8 cellular contexts compared by ENCODE assay signal in the genomic region with DNA sequence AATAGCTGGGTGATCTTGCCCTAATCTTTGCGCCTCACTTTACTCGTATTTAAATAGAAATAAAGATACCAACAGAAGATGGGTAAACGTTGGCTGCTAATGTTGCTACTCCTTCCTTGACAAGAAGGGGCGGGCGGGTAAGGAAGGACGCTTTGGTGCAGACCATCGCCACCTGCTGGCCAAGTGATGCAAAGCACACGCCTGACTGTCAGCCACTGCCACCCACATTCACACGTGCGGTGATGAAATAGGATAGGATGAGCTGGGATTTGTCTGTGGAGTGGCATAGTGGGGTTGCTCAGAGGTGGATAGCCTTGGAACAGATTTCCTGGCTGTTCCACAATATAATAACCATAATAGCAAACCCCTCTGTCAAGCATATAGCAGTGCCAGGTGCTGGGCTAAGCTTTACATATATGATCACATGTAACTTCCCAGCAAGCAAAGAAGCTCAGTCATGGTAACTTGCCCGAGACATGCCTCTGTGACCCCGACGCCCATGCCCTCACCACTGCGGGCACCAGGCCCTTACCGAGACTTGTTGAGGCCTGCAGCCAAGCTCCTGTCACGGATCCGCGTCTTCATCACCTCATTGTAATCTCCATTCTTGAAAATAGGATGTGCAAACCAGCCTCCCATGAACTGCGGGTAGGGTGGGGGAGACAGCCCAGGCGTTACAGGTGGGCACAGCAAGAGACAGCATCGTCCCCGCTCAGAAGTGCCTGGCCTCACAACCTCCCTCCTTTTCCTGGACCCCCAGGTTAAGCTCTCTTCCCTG. TPM values are rescaled to one million over a fixed set of nuclear protein-coding genes. Genes with fewer than 3 reads are reported as not detected.
A peak's percentile ranks its signal among the peaks of the same experiment; 100 is the strongest.
DNase-seq lines count a peak whose midpoint lies in the region; ATAC-seq and TF ChIP-seq lines count a peak whose summit lies in the region.

No MANE protein-coding gene starts in this region.

- WGBS in esophagus muscularis mucosa, result 45% methylated on average over 22 of the region's 22 CpGs

- H3K27ac ChIP-seq in PC-9 (no peak overlapping the region), esophagus muscularis mucosa (replicated peaks in 1 of 4) (no peak overlapping the region)

- TF ChIP-seq CTCF in PC-9 (conservative IDR thresholded peaks at IDR 0.05) (peak; percentile 92), esophagus muscularis mucosa (IDR thresholded peaks at IDR 0.05) (peak in 2 of 3 experiments; percentile 76 to 78), nephron (IDR thresholded peaks at IDR 0.05; ENCODE audit: unreplicated experiment in 3 of 3) (peak; percentile 78 to 82 (median 79))

- peak; percentile 86 for ATAC-seq in GM21515 (IDR thresholded peaks at IDR 0.05; ENCODE audit: unreplicated experiment)
- peak; percentile 75 for ATAC-seq in stimulated activated naive CD8-positive, alpha-beta T cell treated with anti-CD3 and anti-CD28 coated beads, Interleukin-15, Interleukin-2, amounts not matched to agents 100 U/mL and 50 U/mL, for 24 hours

- H3K9me3 Mint-ChIP-seq in nephron, result peaks cover 6% of the 10 kb centered on the region

- POLR2A ChIA-PET in PC-9 (lab: Charles Lee; ENCODE audit: unreplicated experiment), result no interaction called here

- H3K4me1 Mint-ChIP-seq in nephron, result no peaks in the 10 kb centered on the region

- no peak for TF ChIP-seq EP300 in esophagus muscularis mucosa (IDR thresholded peaks at IDR 0.05)

- H3K9me3 ChIP-seq in PC-9 (ENCODE audit: insufficient read depth, low read depth) (peaks cover 8% of the 10 kb centered on the region; the same call in 1 of the 2 replicates), esophagus muscularis mucosa (no peaks in the 10 kb centered on the region)

- H3K27me3 ChIP-seq in PC-9 (ENCODE audit: insufficient read depth, low read depth) (no peaks in the 10 kb centered on the region), esophagus muscularis mucosa (no peaks in the 10 kb centered on the region)

- no peaks in the 10 kb centered on the region for H3K79me2 ChIP-seq in PC-9 (ENCODE audit: low read depth)

- H3K4me1 ChIP-seq in PC-9 (replicated peaks; ENCODE audit: insufficient read depth), result no peaks in the 10 kb centered on the region
- H3K4me1 ChIP-seq in esophagus muscularis mucosa, result peaks cover 2 to 11% (median 10%) of the 10 kb centered on the region in 4 donors

- H3K4me3 ChIP-seq in Jurkat, Clone E6-1 (ENCODE audit: low read length), result no peak overlapping the region
- no peak overlapping the region for H3K4me3 ChIP-seq in PC-9
- no peak overlapping the region for H3K4me3 ChIP-seq in esophagus muscularis mucosa

- DNase-seq in Caki2 (ENCODE audit: low read depth) (peak; percentile 70), PC-9 (peak; percentile 48 to 57), activated T-cell treated with anti-CD3 and anti-CD28 coated beads for 48 hours (ENCODE audit: low read depth) (peak; percentile 73), esophagus muscularis mucosa (ENCODE audit: extremely low spot score) (peak; percentile 92)
- DNase-seq in Jurkat, Clone E6-1 (ENCODE audit: low read depth, low spot score), result peak; percentile 81
- peak; percentile 86 for DNase-seq in stimulated activated naive CD8-positive, alpha-beta T cell treated with anti-CD3 and anti-CD28 coated beads, Interleukin-15, Interleukin-2, amounts not matched to agents 100 U/mL and 50 U/mL, for 24 hours

- intact Hi-C loops in PC-9 (cut with micrococcal nuclease; ENCODE audit: unreplicated experiment), result loop anchor here (5.0 kb wide), 1 partner anchor 810 kb away; no protein-coding TSS in a partner anchor
- intact Hi-C loops in esophagus muscularis mucosa (cut with DNase I), result no loop called here

- H4K20me1 ChIP-seq in PC-9 (ENCODE audit: insufficient read depth), result no peaks in the 10 kb centered on the region

- no peak overlapping the region for H3K27ac Mint-ChIP-seq in nephron

- H3K36me3 Mint-ChIP-seq in nephron (ENCODE audit: low read depth), result no peaks in the 10 kb centered on the region

- H3F3A ChIP-seq in PC-9 (ENCODE audit: insufficient read depth, low read depth), result no peaks in the 10 kb centered on the region

- no peaks in the 10 kb centered on the region for H3K36me3 ChIP-seq in PC-9 (ENCODE audit: low read depth)
- H3K36me3 ChIP-seq in esophagus muscularis mucosa, result no peaks in the 10 kb centered on the region

- no peaks in the 10 kb centered on the region for H3K27me3 Mint-ChIP-seq in nephron (ENCODE audit: low read depth)

- in situ Hi-C loops in Caki2 (cut with HindIII; ENCODE audit: low pct_unique_long_range_greater_than_20kb, low sequenced_read_pairs), result no loop called here

- TF ChIP-seq POLR2A in esophagus muscularis mucosa (IDR thresholded peaks at IDR 0.05; ENCODE audit: low read depth), result no peak

- H2AFZ ChIP-seq in PC-9, result no peak overlapping the region

- no peak overlapping the region for H3K4me2 ChIP-seq in PC-9

- CTCF ChIA-PET in PC-9 (lab: Charles Lee), result interaction anchor here (0.6 to 0.8 kb wide), 3 partner anchors 11 to 808 kb away, joined by 3 to 8 read pairs (median 3); no protein-coding TSS in a partner anchor

- H3K9me2 ChIP-seq in PC-9 (ENCODE audit: insufficient read depth), result no peaks in the 10 kb centered on the region

- no TSS peak for BruUV-seq in PC-9 (replicated peaks; lab: Mats Ljungman, UMichigan)

- no peak overlapping the region for H3K4me3 Mint-ChIP-seq in nephron

RNA-seq across cellular contexts. Expression of a gene that starts 39.3 kb away (rescaled TPM):
- total RNA-seq in Caki2 (2014; rRNA removed; shearing (Covaris generic); ENCODE audit: low replicate concordance), result not detected in 2 replicates
- polyA plus RNA-seq in Jurkat, Clone E6-1 (2012; ENCODE audit: insufficient read depth, insufficient read length), result 0.57 TPM
- total RNA-seq in PC-9 (2021) (not detected in 2 replicates), esophagus muscularis mucosa (not detected)

RNA-seq across cellular contexts. Expression of a gene that starts 56.0 kb away (rescaled TPM):
- 36.8 and 41.1 TPM in 2 replicates for total RNA-seq in Caki2 (2014; rRNA removed; shearing (Covaris generic); ENCODE audit: low replicate concordance)
- 83.1 TPM for polyA plus RNA-seq in Jurkat, Clone E6-1 (2012; ENCODE audit: insufficient read depth, insufficient read length)
- total RNA-seq in PC-9 (2021) (75.6 and 95.0 TPM in 2 replicates), esophagus muscularis mucosa (10 to 100 TPM; 45.5 to 54.4 (median 51.1) TPM)
